8 cellular contexts compared by ENCODE assay signal in the genomic region with DNA sequence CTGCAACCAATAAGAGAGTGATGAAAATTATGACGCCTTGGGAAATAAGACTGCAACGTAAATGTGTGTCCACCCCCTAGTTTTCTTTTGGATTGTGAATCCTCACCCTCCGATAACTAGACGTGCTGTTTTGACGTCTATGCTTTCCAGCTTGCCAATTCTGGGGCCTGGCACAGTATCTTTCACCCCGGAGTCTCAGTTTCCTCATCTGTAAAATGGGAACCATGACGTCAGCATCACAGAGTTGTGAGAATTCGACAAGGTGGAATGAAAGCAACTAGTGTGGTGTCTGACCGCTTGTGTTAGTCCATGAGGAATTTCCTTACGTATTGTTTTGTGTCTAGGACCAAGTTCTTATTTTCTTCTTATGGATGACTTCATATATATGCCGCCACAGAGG.
"Had no signal": no experiment of that assay in that cellular context is flagged by ENCODE, and none has a peak within 500 bp of the region (broad histone marks: within the 10 kb centered on the region; RNA-seq: fewer than 3 reads in every experiment).

No MANE protein-coding gene starts in this region.

- DNase-seq: GM23248, GOT3, H7, HFFc6, KG1 had no signal

- H3K27ac ChIP-seq: GM23248 had no signal

- H2AFZ ChIP-seq: GM23248 had no signal

- H3K4me3 Mint-ChIP-seq: HFFc6 had no signal

- H3K36me3 ChIP-seq: HAP-1 had no signal

- H3K9me3 Mint-ChIP-seq: IgD-negative memory B cell had no signal

- H3K4me3 ChIP-seq: GM23248, HAP-1 had no signal

- H3K4me1 ChIP-seq: HAP-1 had no signal

- ATAC-seq: HCT116 had no signal

- H3K27me3 Mint-ChIP-seq: IgD-negative memory B cell had no signal

- H3K9ac ChIP-seq: GM23248 had no signal

- H3K27ac Mint-ChIP-seq: HFFc6, IgD-negative memory B cell had no signal

- H3K9me3 ChIP-seq: HAP-1 had no signal
